In the genomic region with DNA sequence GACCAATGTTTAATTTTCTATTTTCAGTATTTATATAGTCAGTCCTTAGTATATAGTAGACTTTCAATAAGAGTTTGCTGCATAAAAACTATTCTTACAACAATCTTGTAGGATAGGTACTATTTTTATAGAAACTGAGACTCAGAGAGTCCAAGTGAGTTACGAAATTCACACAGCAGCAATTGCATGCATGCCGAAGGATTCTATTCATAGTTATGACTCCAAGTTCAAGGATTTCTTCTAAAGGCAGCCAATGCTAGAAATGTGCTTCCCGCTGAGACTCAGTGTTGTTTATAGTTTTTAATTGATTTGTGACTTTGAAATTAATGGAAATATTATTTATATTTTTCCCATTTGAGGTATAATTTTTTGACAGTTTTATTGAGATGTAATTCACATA, we compare ENCODE assay signal across 25 cellular contexts.
"Had no signal": no experiment of that assay in that cellular context is flagged by ENCODE, and none has a peak within 500 bp of the region (broad histone marks: within the 10 kb centered on the region; RNA-seq: fewer than 3 reads in every experiment).

No MANE protein-coding gene starts in this region.

- H3K4me3 ChIP-seq: esophagus squamous epithelium, gastroesophageal sphincter, heart right ventricle, hepatocyte had no signal

- DNase-seq: activated B cell treated with CpG ODN at 0.5 μM for 24 hours; activated CD4-positive, alpha-beta memory T cell treated with anti-CD3 and anti-CD28 coated beads, Interleukin-2, amount 10 ng/mL, durations not matched to agents 7 days and 5 days; activated CD4-positive, alpha-beta T cell treated with anti-CD3 and anti-CD28 coated beads for 36 hours; activated CD4-positive, alpha-beta T cell treated with anti-CD3 and anti-CD28 coated beads, Interleukin-2, amount 10 ng/mL, durations not matched to agents 7 days and 5 days; activated CD4-positive, alpha-beta T cell treated with anti-CD3 and anti-CD28 coated beads, Interleukin-2, amount 50 U/mL, for 4 hours; activated CD8-positive, alpha-beta memory T cell treated with anti-CD3 and anti-CD28 coated beads, Interleukin-2, amount 50 U/mL, for 48 hours; activated gamma-delta T cell; activated naive CD4-positive, alpha-beta T cell; activated naive CD4-positive, alpha-beta T cell treated with anti-CD3 and anti-CD28 coated beads, Interleukin-2, amount 10 ng/mL, durations not matched to agents 7 days and 5 days; activated naive CD8-positive, alpha-beta T cell treated with anti-CD3 and anti-CD28 coated beads, Interleukin-2, amount 10 ng/mL, durations not matched to agents 7 days and 5 days; activated T-cell treated with anti-CD3 and anti-CD28 coated beads for 4 hours; activated T-cell treated with anti-CD3 and anti-CD28 coated beads, Interleukin-2, amount 50 U/mL, for 24 hours; activated T-cell treated with anti-CD3 and anti-CD28 coated beads, Interleukin-2, amount 50 U/mL, for 72 hours; amniotic stem cell; brain microvascular endothelial cell; effector CD8-positive, alpha-beta T cell; esophagus squamous epithelium; foreskin melanocyte; heart right ventricle; T-helper 1 cell; T-helper 17 cell; T1000; WERI-Rb-1 had no signal
